Comparison of ENCODE assay signal across 15 cellular contexts in the genomic region with DNA sequence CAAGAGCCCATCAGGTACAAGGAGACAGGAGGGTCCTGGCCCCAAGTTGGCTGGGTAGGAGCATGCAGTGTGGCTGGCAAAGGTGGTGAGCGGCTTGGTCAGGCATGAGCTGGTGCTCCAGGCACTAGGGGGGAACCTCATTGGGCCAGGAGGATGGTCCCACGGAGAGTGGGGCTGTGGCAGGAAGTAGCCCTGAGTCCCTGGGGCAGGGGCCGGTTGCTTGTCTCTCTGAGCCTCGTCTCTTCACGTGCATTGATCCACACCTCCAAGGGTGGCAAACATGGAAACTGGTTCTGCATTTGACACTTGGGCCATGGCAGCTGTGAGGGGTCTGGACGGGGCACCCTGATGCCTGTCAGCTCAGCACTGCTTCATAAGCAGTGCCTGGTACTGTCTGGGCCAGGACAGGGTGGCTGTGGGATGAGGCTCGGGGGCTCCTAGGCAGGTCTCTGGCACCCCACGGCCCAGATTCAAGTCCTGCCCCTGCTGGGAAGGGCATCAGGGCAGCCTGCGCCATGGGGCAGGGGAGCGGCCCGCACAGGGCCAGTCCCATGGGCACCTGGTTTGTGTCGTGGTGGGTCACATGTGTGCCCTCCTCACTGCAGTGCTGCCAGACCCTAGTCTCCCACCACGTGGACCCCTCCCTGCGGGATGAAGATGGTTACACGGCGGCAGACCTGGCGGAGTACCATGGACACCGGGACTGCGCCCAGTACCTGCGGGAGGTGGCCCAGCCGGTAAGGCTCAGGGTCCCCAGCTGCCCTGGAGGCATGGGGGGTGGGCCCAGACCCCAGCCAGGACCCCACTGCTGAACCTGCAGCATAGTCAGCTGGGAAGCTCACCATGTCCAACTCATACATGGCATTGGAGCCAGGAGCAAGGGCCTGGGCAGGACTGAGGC. TPM values are rescaled to one million over a fixed set of nuclear protein-coding genes. Genes with fewer than 3 reads are reported as not detected.
DNase-seq lines count a peak whose midpoint lies in the region; ATAC-seq and TF ChIP-seq lines count a peak whose summit lies in the region.
"Had no signal": no experiment of that assay in that cellular context is flagged by ENCODE, and none has a peak within 500 bp of the region (broad histone marks: within the 10 kb centered on the region; RNA-seq: fewer than 3 reads in every experiment).

No MANE protein-coding gene starts in this region.

- H3K27ac ChIP-seq in tibial artery (no peak overlapping the region), hepatocyte (no peak overlapping the region)

- DNase-seq in stimulated activated naive CD8-positive, alpha-beta T cell treated with anti-CD3 and anti-CD28 coated beads, Interleukin-15, amount 100 ng/mL, for 72 hours: no peak
- no peak for DNase-seq in stimulated activated naive CD8-positive, alpha-beta T cell treated with anti-CD3 and anti-CD28 coated beads, Interleukin-15, Interleukin-2, amounts not matched to agents 100 U/mL and 50 U/mL, for 24 hours
- DNase-seq in left cardiac atrium (peak; percentile 11), mucosa of descending colon (peak in 2 of 3 donors; percentile 10 to 33), tibial artery (no peak), hepatocyte (ENCODE audit: low spot score) (no peak)
- DNase-seq in activated T-cell treated with anti-CD3 and anti-CD28 coated beads, Interleukin-2, amount 50 U/mL, for 1 hour: no peak
- DNase-seq: Caco-2, GOT3, NCI-H1105 treated with DMSO at 0.1 percent for 48 hours, NCI-H1694 treated with DMSO at 0.1 percent for 48 hours, NCI-H345, NCI-H526 treated with DMSO at 0.1 percent for 48 hours, SIG-M5 had no signal

- H3K79me2 ChIP-seq in hepatocyte: no peaks in the 10 kb centered on the region

- H3K4me3 ChIP-seq in mucosa of descending colon (no peak overlapping the region), tibial artery (no peak overlapping the region), hepatocyte (no peak overlapping the region)

- H3K9me2 ChIP-seq in hepatocyte (replicated peaks; ENCODE audit: insufficient read depth): no peaks in the 10 kb centered on the region

- peak; percentile 27 for ATAC-seq in stimulated activated naive CD8-positive, alpha-beta T cell treated with anti-CD3 and anti-CD28 coated beads, Interleukin-15, amount 100 ng/mL, for 72 hours
- ATAC-seq in stimulated activated naive CD8-positive, alpha-beta T cell treated with anti-CD3 and anti-CD28 coated beads, Interleukin-15, Interleukin-2, amounts not matched to agents 100 U/mL and 50 U/mL, for 24 hours: no peak
- ATAC-seq in left cardiac atrium: no peak
- no peak for ATAC-seq in mucosa of descending colon

- 95% methylated on average over 21 of the region's 21 CpGs for WGBS in hepatocyte (ENCODE audit: low lambda C conversion rate, missing lambda C conversion rate)

- H3K9me3 ChIP-seq in mucosa of descending colon: no peaks in the 10 kb centered on the region
- H3K9me3 ChIP-seq in tibial artery: peaks cover 0 to 7% (median 0%) of the 10 kb centered on the region in 3 donors
- H3K9me3 ChIP-seq in hepatocyte (ENCODE audit: low read depth): peaks cover 8% of the 10 kb centered on the region
- H3K9me3 ChIP-seq: Caco-2 had no signal

- no peak overlapping the region for H3K4me2 ChIP-seq in hepatocyte

- no peak overlapping the region for H3K4me3 Mint-ChIP-seq in stimulated activated naive CD8-positive, alpha-beta T cell treated with anti-CD3 and anti-CD28 coated beads, Interleukin-15, amount 100 ng/mL, for 72 hours

- H3K4me1 ChIP-seq in mucosa of descending colon (ENCODE audit: low read depth) (no peaks in the 10 kb centered on the region), tibial artery (no peaks in the 10 kb centered on the region), hepatocyte (ENCODE audit: insufficient read depth) (no peaks in the 10 kb centered on the region)
- H3K4me1 ChIP-seq: Caco-2 had no signal

- peaks cover 12 to 26% of the 10 kb centered on the region in 2 donors for H3K9me3 Mint-ChIP-seq in stimulated activated naive CD8-positive, alpha-beta T cell treated with anti-CD3 and anti-CD28 coated beads, Interleukin-15, amount 100 ng/mL, for 72 hours

- no peak overlapping the region for H3K27ac Mint-ChIP-seq in stimulated activated naive CD8-positive, alpha-beta T cell treated with anti-CD3 and anti-CD28 coated beads, Interleukin-15, amount 100 ng/mL, for 72 hours

- no peaks in the 10 kb centered on the region for H4K20me1 ChIP-seq in hepatocyte (ENCODE audit: insufficient read depth, poor library complexity, severe bottlenecking)

- TF ChIP-seq CTCF in mucosa of descending colon (IDR thresholded peaks at IDR 0.05) (no peak), tibial artery (IDR thresholded peaks at IDR 0.05) (no peak), hepatocyte (IDR thresholded peaks at IDR 0.05; ENCODE audit: poor library complexity) (no peak)

- H3K4me1 Mint-ChIP-seq in stimulated activated naive CD8-positive, alpha-beta T cell treated with anti-CD3 and anti-CD28 coated beads, Interleukin-15, amount 100 ng/mL, for 72 hours: no peaks in the 10 kb centered on the region

- H2AFZ ChIP-seq in hepatocyte: no peak overlapping the region

- H3K27me3 Mint-ChIP-seq in stimulated activated naive CD8-positive, alpha-beta T cell treated with anti-CD3 and anti-CD28 coated beads, Interleukin-15, amount 100 ng/mL, for 72 hours: peaks cover 8% of the 10 kb centered on the region

- H3K27me3 ChIP-seq in tibial artery (peaks cover 0 to 50% of the 10 kb centered on the region in 2 donors), hepatocyte (peaks cover 12% of the 10 kb centered on the region)

- H3K36me3 ChIP-seq in mucosa of descending colon (ENCODE audit: low read depth) (no peaks in the 10 kb centered on the region), tibial artery (no peaks in the 10 kb centered on the region), hepatocyte (replicated peaks; ENCODE audit: insufficient read depth, low read depth) (no peaks in the 10 kb centered on the region)

- intact Hi-C loops in left cardiac atrium (cut with DNase I): no loop called here
- intact Hi-C loops in mucosa of descending colon (cut with DNase I, micrococcal nuclease): no loop called here
- intact Hi-C loops in tibial artery (cut with DNase I; ENCODE audit: low total_unique reads): no loop called here

RNA-seq across cellular contexts. Expression of a gene that starts 16.4 kb away (rescaled TPM):
- under 1 TPM; 0.15 to 0.26 TPM for total RNA-seq in left cardiac atrium
- total RNA-seq in mucosa of descending colon: under 1 TPM; 0.23 to 0.63 (median 0.47) TPM
- total RNA-seq in hepatocyte: 0.27 and 0.36 TPM in 2 replicates
- 0.62 TPM in 1 of 2 replicates, not detected in the other for polyA plus RNA-seq in hepatocyte
- total RNA-seq: Caco-2 had no signal

RNA-seq across cellular contexts. Expression of a gene that starts 21.9 kb away (rescaled TPM):
- 10 to 100 TPM; 15.8 to 16.6 TPM for total RNA-seq in left cardiac atrium
- 1 to 10 TPM in 1 of 3 donors, under 1 TPM in 2; 0.17 to 1.1 (median 0.24) TPM for total RNA-seq in mucosa of descending colon
- total RNA-seq in hepatocyte: not detected in 2 replicates
- polyA plus RNA-seq in hepatocyte: 0.15 TPM in 1 of 2 replicates, not detected in the other
- total RNA-seq: A673 had no signal

RNA-seq across cellular contexts. Expression of a gene that starts 42.2 kb away (rescaled TPM):
- 1 to 10 TPM in 1 of 2 donors, not detected in 1; 1.2 TPM for total RNA-seq in left cardiac atrium
- under 1 TPM; 0.38 to 0.58 (median 0.51) TPM for total RNA-seq in mucosa of descending colon
- total RNA-seq in hepatocyte: 0.27 TPM in 1 of 2 replicates, not detected in the other
- polyA plus RNA-seq in hepatocyte: 0.30 and 1.6 TPM in 2 replicates

RNA-seq across cellular contexts. Expression of a gene that starts 55.7 kb away (rescaled TPM):
- total RNA-seq in left cardiac atrium (10 to 100 TPM in 1 of 2 donors, 1 to 10 TPM in 1; 9.6 to 10.9 TPM), mucosa of descending colon (10 to 100 TPM; 11.2 to 19.8 (median 19.5) TPM), hepatocyte (12.7 and 16.5 TPM in 2 replicates)
- 21.1 and 21.3 TPM in 2 replicates for polyA plus RNA-seq in hepatocyte

Comparison
In these comparisons a context has a peak if more than half of its experiments do, and no peak if none do; other contexts are left out.
1. DNase-seq: peak in left cardiac atrium (single experiment) and mucosa of descending colon (2 of 3); none in stimulated activated naive CD8-positive, alpha-beta T cell treated with anti-CD3 and anti-CD28 coated beads, Interleukin-15, amount 100 ng/mL, for 72 hours (0 of 2), stimulated activated naive CD8-positive, alpha-beta T cell treated with anti-CD3 and anti-CD28 coated beads, Interleukin-15, Interleukin-2, amounts not matched to agents 100 U/mL and 50 U/mL, for 24 hours (single experiment), tibial artery (0 of 2), hepatocyte (single experiment) and activated T-cell treated with anti-CD3 and anti-CD28 coated beads, Interleukin-2, amount 50 U/mL, for 1 hour (single experiment).
2. RNA of a gene that starts 21.9 kb away (total RNA-seq): 15.8 to 16.6 TPM in left cardiac atrium; 0.17 to 1.1 TPM in mucosa of descending colon and not detected in hepatocyte; every median in the first group is over 4 times any median in the second.